In genomic region chr11:79165908-79166307, GRCh38 we compare ENCODE assay signal across 24 cellular contexts.
"Had no signal": no experiment of that assay in that cellular context is flagged by ENCODE, and none has a peak within 500 bp of the region (broad histone marks: within the 10 kb centered on the region; RNA-seq: fewer than 3 reads in every experiment).

No MANE protein-coding gene starts in this region.

- H3K27me3 ChIP-seq: cardiac muscle cell, gastroesophageal sphincter, hepatocyte, ovary, right lobe of liver, testis, transverse colon, uterus had no signal

- H3K4me3 ChIP-seq: cardiac muscle cell, coronary artery, dorsolateral prefrontal cortex, gastroesophageal sphincter, hepatocyte, ovary, right lobe of liver, testis, transverse colon, uterus had no signal

- FAIRE-seq: kidney had no signal

- H3K27ac ChIP-seq: cardiac muscle cell, coronary artery, dorsolateral prefrontal cortex, gastroesophageal sphincter, hepatocyte, ovary, right lobe of liver, testis, transverse colon, uterus had no signal

- H3K4me1 ChIP-seq: gastroesophageal sphincter, right lobe of liver, testis, transverse colon, uterus had no signal

- H3K9me3 ChIP-seq: gastroesophageal sphincter, ovary, right lobe of liver, testis, transverse colon, uterus had no signal

- H3K36me3 ChIP-seq: cardiac muscle cell, gastroesophageal sphincter, ovary, right lobe of liver, transverse colon, uterus had no signal

- H3K79me2 ChIP-seq: hepatocyte had no signal

- DNase-seq: activated CD4-positive, alpha-beta T cell treated with anti-CD3 and anti-CD28 coated beads for 4 hours; activated CD4-positive, alpha-beta T cell treated with anti-CD3 and anti-CD28 coated beads, Interleukin-2, amount 50 U/mL, for 4 hours; activated CD4-positive, CD25-positive, alpha-beta regulatory T cell; activated effector memory CD4-positive, alpha-beta T cell treated with Interleukin-2 at 50 U/mL for 16 hours; activated naive CD4-positive, alpha-beta T cell treated with Interleukin-2 at 50 U/mL for 16 hours; anterior cingulate cortex; dorsolateral prefrontal cortex; effector memory CD4-positive, alpha-beta T cell; kidney; left colon; naive B cell; nephron progenitor cell; ovary; right lobe of liver; stimulated activated CD4-positive, alpha-beta T cell treated with anti-CD3 and anti-CD28 coated beads, Interleukin-12 subunit alpha, Interleukin-12 subunit beta, amount 100 ng/mL, for 4 hours; stimulated activated CD4-positive, alpha-beta T cell treated with anti-CD3 and anti-CD28 coated beads, Interleukin-4, amount 100 ng/mL, for 1 hour; stimulated activated naive CD8-positive, alpha-beta T cell treated with anti-CD3 and anti-CD28 coated beads, Interleukin-15, Interleukin-2, amounts not matched to agents 100 U/mL and 50 U/mL, for 24 hours; testis; transverse colon; uterus had no signal

- H3K4me2 ChIP-seq: hepatocyte had no signal

- ATAC-seq: gastroesophageal sphincter; left colon; right lobe of liver; stimulated activated naive CD8-positive, alpha-beta T cell treated with anti-CD3 and anti-CD28 coated beads, Interleukin-15, Interleukin-2, amounts not matched to agents 100 U/mL and 50 U/mL, for 24 hours had no signal

- H2AFZ ChIP-seq: hepatocyte had no signal
